8 cellular contexts compared by ENCODE assay signal in genomic region chr1:151326619-151327222, GRCh38. TPM values are rescaled to one million over a fixed set of nuclear protein-coding genes. Genes with fewer than 3 reads are reported as not detected.
DNase-seq lines count a peak whose midpoint lies in the region; ATAC-seq and TF ChIP-seq lines count a peak whose summit lies in the region.

No MANE protein-coding gene starts in this region.

- POLR2A ChIA-PET in BJ (lab: Charles Lee) = interaction anchor here (0.5 to 1.4 kb wide), 4 partner anchors 13 to 46 kb away, joined by 3 to 5 read pairs (median 4); no protein-coding TSS in a partner anchor

- peak; percentile 38 for ATAC-seq in GM18870 (IDR thresholded peaks at IDR 0.05; ENCODE audit: unreplicated experiment)
- ATAC-seq in HG03159 (IDR thresholded peaks at IDR 0.05; ENCODE audit: unreplicated experiment) = peak; percentile 49

- DNase-seq in BJ (ENCODE audit: low read depth) = no peak
- peak; percentile 60 to 66 for DNase-seq in SJSA1 (ENCODE audit: low read depth in 1 of 2, low spot score in 2 of 2)
- DNase-seq in astrocyte of the spinal cord (ENCODE audit: low read depth, low spot score) = peak; percentile 32
- no peak for DNase-seq in ecto neural progenitor cell (ENCODE audit: low spot score)

- H3K4me3 ChIP-seq in BJ (ENCODE audit: low read depth, low read length) = peak overlapping the region; percentile 71
- peak overlapping the region; percentile 55 for H3K4me3 ChIP-seq in SJSA1
- peak overlapping the region; percentile 79 for H3K4me3 ChIP-seq in astrocyte of the spinal cord (ENCODE audit: low read depth, low read length)
- H3K4me3 ChIP-seq in iPS-11a (ENCODE audit: low read depth, low read length) = peak overlapping the region; percentile 68
- peak overlapping the region; percentile 60 to 95 (median 85) for H3K4me3 ChIP-seq in skeletal muscle tissue (ENCODE audit: low read length in 3 of 3)

- CTCF ChIA-PET in BJ (lab: Yijun Ruan, JAX) = interaction anchor here (0.9 to 8.4 kb wide), 8 partner anchors 10 to 131 kb away, joined by 3 to 65 read pairs (median 4); no protein-coding TSS in a partner anchor

- in situ Hi-C loops in astrocyte of the spinal cord (cut with HindIII; ENCODE audit: low sequenced_read_pairs) = no loop called here

- H3K27ac ChIP-seq in SJSA1 = peak overlapping the region; percentile 98
- H3K27ac ChIP-seq in skeletal muscle tissue (ENCODE audit: low read depth, low read length) = peak overlapping the region; percentile 89

- H3K27me3 ChIP-seq in BJ (ENCODE audit: control insufficient read depth, insufficient read depth, low read length) (no peaks in the 10 kb centered on the region), SJSA1 (replicated peaks) (no peaks in the 10 kb centered on the region), skeletal muscle tissue (ENCODE audit: control insufficient read depth in 3 of 3, insufficient read depth in 3 of 3, low read length in 3 of 3) (no peaks in the 10 kb centered on the region)

- H3K9ac ChIP-seq in skeletal muscle tissue (ENCODE audit: low read depth in 1 of 3, low read length in 3 of 3) = peak overlapping the region; percentile 74 to 91 (median 81)

- H3K4me1 ChIP-seq in SJSA1 (replicated peaks) (peaks cover 34% of the 10 kb centered on the region), skeletal muscle tissue (ENCODE audit: control insufficient read depth in 3 of 3, insufficient read depth in 3 of 3, low read length in 3 of 3) (peaks cover 31 to 33% (median 33%) of the 10 kb centered on the region in 3 donors)

- TF ChIP-seq CTCF in BJ (IDR thresholded peaks at IDR 0.05; ENCODE audit: insufficient read depth, low read depth, low read length) (no peak), astrocyte of the spinal cord (IDR thresholded peaks at IDR 0.05; ENCODE audit: low read depth, low read length) (no peak)

- H3K36me3 ChIP-seq in BJ (ENCODE audit: control insufficient read depth, insufficient read depth, low read length) (peaks cover 3% of the 10 kb centered on the region), SJSA1 (peaks cover 47% of the 10 kb centered on the region), skeletal muscle tissue (ENCODE audit: control insufficient read depth in 3 of 3, insufficient read depth in 3 of 3, low read length in 3 of 3) (peaks cover 7 to 25% (median 17%) of the 10 kb centered on the region in 3 donors)

- H3K9me3 ChIP-seq in SJSA1 (replicated peaks) (no peaks in the 10 kb centered on the region), skeletal muscle tissue (ENCODE audit: control insufficient read depth in 3 of 3, low read length in 3 of 3) (no peaks in the 10 kb centered on the region)

RNA-seq across cellular contexts. Expression of gene PI4KB, which starts 0.5 kb away (rescaled TPM):
- 71.5 and 98.2 TPM in 2 replicates for polyA plus RNA-seq in BJ (2011; rRNA removed)
- 82.1 and 133 TPM in 2 replicates for polyA minus RNA-seq in BJ (2011; rRNA and poly(A)+ RNA removed)
- total RNA-seq in SJSA1 (2014; rRNA removed; shearing (Covaris generic)) = 30.5 and 60.4 TPM in 2 replicates
- total RNA-seq in skeletal muscle tissue = 30.3 TPM

RNA-seq across cellular contexts. Expression of gene RFX5, which starts 20.3 kb away (rescaled TPM):
- 25.5 and 29.9 TPM in 2 replicates for polyA plus RNA-seq in BJ (2011; rRNA removed)
- polyA minus RNA-seq in BJ (2011; rRNA and poly(A)+ RNA removed) = 35.0 and 36.9 TPM in 2 replicates
- total RNA-seq in SJSA1 (2014; rRNA removed; shearing (Covaris generic)) = 32.2 and 46.9 TPM in 2 replicates
- total RNA-seq in skeletal muscle tissue = 24.0 TPM

RNA-seq across cellular contexts. Expression of gene ZNF687, which starts 44.6 kb away (rescaled TPM):
- 12.5 and 19.8 TPM in 2 replicates for polyA plus RNA-seq in BJ (2011; rRNA removed)
- 31.4 and 41.8 TPM in 2 replicates for polyA minus RNA-seq in BJ (2011; rRNA and poly(A)+ RNA removed)
- 12.5 and 14.5 TPM in 2 replicates for total RNA-seq in SJSA1 (2014; rRNA removed; shearing (Covaris generic))
- 5.7 TPM for total RNA-seq in skeletal muscle tissue

RNA-seq across cellular contexts. Expression of gene SELENBP1, which starts 45.8 kb away (rescaled TPM):
- polyA plus RNA-seq in BJ (2011; rRNA removed) = 27.9 and 47.9 TPM in 2 replicates
- 21.9 and 26.5 TPM in 2 replicates for polyA minus RNA-seq in BJ (2011; rRNA and poly(A)+ RNA removed)
- total RNA-seq in SJSA1 (2014; rRNA removed; shearing (Covaris generic)) = 21.6 and 31.1 TPM in 2 replicates
- 74.6 TPM for total RNA-seq in skeletal muscle tissue

Comparison
In these comparisons a context has a peak if more than half of its experiments do, and no peak if none do; other contexts are left out.
1. DNase-seq: peak in SJSA1 (2 of 2) and astrocyte of the spinal cord (single experiment); none in BJ (single experiment) and ecto neural progenitor cell (single experiment).
2. Peak in every context shown above with its lines, with median percentiles within 50 percentile points of each other: H3K4me3 ChIP-seq.